Comparison of ENCODE assay signal across 31 cellular contexts in the genomic region with DNA sequence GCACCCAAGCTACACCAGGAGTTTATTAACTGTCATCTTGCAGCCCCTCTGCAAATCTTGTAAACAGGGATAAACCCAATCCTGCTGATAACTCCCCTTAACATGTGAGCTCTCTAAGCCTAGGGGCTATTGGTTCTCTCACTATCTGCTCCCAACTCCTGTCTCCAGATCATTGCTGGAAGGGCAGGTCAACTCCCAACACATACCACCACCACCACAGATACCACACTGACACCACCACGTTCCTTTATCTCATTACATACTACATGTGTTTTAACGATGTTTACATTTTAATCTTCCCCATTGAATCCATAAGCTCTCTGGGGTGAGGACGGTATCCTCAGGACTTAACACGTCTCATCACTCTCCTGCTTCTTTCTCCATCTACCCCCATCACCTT. TPM values are rescaled to one million over a fixed set of nuclear protein-coding genes. Genes with fewer than 3 reads are reported as not detected.
"Had no signal": no experiment of that assay in that cellular context is flagged by ENCODE, and none has a peak within 500 bp of the region (broad histone marks: within the 10 kb centered on the region; RNA-seq: fewer than 3 reads in every experiment).

No MANE protein-coding gene starts in this region.

- DNase-seq: activated CD4-positive, alpha-beta memory T cell treated with anti-CD3 and anti-CD28 coated beads, Interleukin-2, amount 10 ng/mL, durations not matched to agents 7 days and 5 days; activated CD4-positive, alpha-beta T cell treated with anti-CD3 and anti-CD28 coated beads for 1 hour; activated CD4-positive, alpha-beta T cell treated with anti-CD3 and anti-CD28 coated beads for 4 hours; activated CD4-positive, alpha-beta T cell treated with anti-CD3 and anti-CD28 coated beads, Interleukin-2, amount 10 ng/mL, durations not matched to agents 7 days and 5 days; activated CD4-positive, alpha-beta T cell treated with anti-CD3 and anti-CD28 coated beads, Interleukin-2, amount 50 U/mL, for 4 hours; activated CD8-positive, alpha-beta memory T cell treated with anti-CD3 and anti-CD28 coated beads, Interleukin-2, amount 50 U/mL, for 48 hours; activated effector memory CD4-positive, alpha-beta T cell treated with Interleukin-2 at 50 U/mL for 16 hours; activated gamma-delta T cell treated with Interleukin-2 at 50 U/mL for 16 hours; activated naive CD4-positive, alpha-beta T cell treated with anti-CD3 and anti-CD28 coated beads, Interleukin-2, amount 50 U/mL, for 16 hours; activated naive CD4-positive, alpha-beta T cell treated with Interleukin-2 at 50 U/mL for 16 hours; activated T-cell treated with anti-CD3 and anti-CD28 coated beads for 4 hours; activated T-cell treated with anti-CD3 and anti-CD28 coated beads, Interleukin-2, amount 50 U/mL, for 24 hours; amygdala; aorta; body of pancreas; caudate nucleus; cortex of kidney; dermis blood vessel endothelial cell; effector CD4-positive, alpha-beta T cell; effector memory CD8-positive, alpha-beta T cell; erythroblast; foreskin keratinocyte; gastrocnemius medialis; glutamatergic neuron; heart left ventricle; T-helper 17 cell; T1000 had no signal

- ATAC-seq: activated T-helper 17 cell treated with anti-CD3 and anti-CD28 coated beads, Interleukin-2, amount 50 U/mL, for 72 hours; body of pancreas; effector memory CD8-positive, alpha-beta T cell; foreskin keratinocyte; gastrocnemius medialis; heart left ventricle; T-helper 17 cell; WTC11 had no signal

- H3K27ac ChIP-seq: body of pancreas, esophagus muscularis mucosa, foreskin keratinocyte, gastrocnemius medialis, heart left ventricle had no signal

- FAIRE-seq: colon had no signal

RNA-seq across cellular contexts. Expression of gene SIM1, which starts 51.8 kb away (rescaled TPM):
- total RNA-seq: activated CD4-positive, alpha-beta T cell treated with anti-CD3 and anti-CD28 coated beads, Interleukin-2, amount 10 ng/mL, durations not matched to agents 7 days and 5 days; activated T-helper 17 cell treated with anti-CD3 and anti-CD28 coated beads, Interleukin-2, amount 50 U/mL, for 72 hours; esophagus muscularis mucosa; foreskin keratinocyte; T-helper 17 cell had no signal
